ENCODE assay signal across 8 cellular contexts in the genomic region with DNA sequence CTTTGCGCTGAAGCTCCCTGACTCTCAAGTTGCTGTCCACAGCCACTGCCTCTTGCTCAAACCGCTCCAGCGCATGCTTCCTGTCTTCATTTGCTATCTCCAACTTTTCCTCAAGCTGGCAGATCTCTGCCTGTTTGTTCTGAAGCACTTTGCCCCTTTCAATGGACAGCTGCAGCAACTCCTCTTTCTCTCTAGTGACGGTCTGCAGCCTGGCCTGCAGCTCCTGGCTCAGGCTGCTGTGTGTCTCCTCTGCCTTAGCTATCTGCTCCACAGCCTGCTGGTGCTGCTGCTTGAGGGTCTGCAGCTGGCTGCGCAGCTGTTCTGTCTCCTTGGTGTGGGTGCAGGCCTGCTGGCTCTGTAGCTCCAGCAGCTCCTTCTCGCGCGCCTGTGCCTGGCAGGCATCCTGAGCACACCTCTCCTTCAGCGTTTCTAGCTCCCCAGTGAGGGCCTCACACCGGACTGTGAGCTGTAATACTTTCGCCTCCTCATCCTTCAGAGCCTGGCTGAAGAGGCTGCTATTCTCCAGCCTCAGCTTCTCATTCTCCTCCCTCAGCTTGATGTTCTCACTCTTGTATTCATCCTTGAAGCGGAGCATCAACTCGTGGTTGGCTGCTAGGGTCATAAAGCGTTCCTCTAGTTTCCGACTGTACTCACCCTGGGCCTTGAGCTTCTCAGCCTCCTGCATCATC. TPM values are rescaled to one million over a fixed set of nuclear protein-coding genes. Genes with fewer than 3 reads are reported as not detected.
DNase-seq lines count a peak whose midpoint lies in the region; TF ChIP-seq lines count a peak whose summit lies in the region.
"Had no signal": no experiment of that assay in that cellular context is flagged by ENCODE, and none has a peak within 500 bp of the region (broad histone marks: within the 10 kb centered on the region; RNA-seq: fewer than 3 reads in every experiment).

No MANE protein-coding gene starts in this region.

- peaks cover 2 to 15% of the 10 kb centered on the region in 2 experiments for H3K4me1 Mint-ChIP-seq in H9

- H3K4ac ChIP-seq in H9 (ENCODE audit: low read depth, low read length) = no peak overlapping the region

- no peak overlapping the region for H3T11ph ChIP-seq in H9 (ENCODE audit: low read length)

- H3K23me2 ChIP-seq in H9 (ENCODE audit: insufficient read length, low read depth, low read length, poor library complexity, severe bottlenecking) = no peaks in the 10 kb centered on the region

- no peaks in the 10 kb centered on the region; the same call in 1 of the 2 replicates for H3K27me3 ChIP-seq in H9 (ENCODE audit: insufficient read depth, low read length)
- H3K27me3 ChIP-seq in dorsolateral prefrontal cortex = no peaks in the 10 kb centered on the region
- no peaks in the 10 kb centered on the region for H3K27me3 ChIP-seq in Karpas-422 (ENCODE audit: low read length)

- no peak overlapping the region for H2AFZ ChIP-seq in H9 (ENCODE audit: low read length)
- H2AFZ ChIP-seq in Karpas-422 (ENCODE audit: low read length) = no peak overlapping the region

- H3K79me1 ChIP-seq in H9 (ENCODE audit: insufficient read depth, low read depth, low read length, poor library complexity, severe bottlenecking) = no peaks in the 10 kb centered on the region

- H3K79me2 ChIP-seq in H9 (ENCODE audit: insufficient read depth, low read length) (no peaks in the 10 kb centered on the region), Karpas-422 (ENCODE audit: low read length) (no peaks in the 10 kb centered on the region)

- no peak overlapping the region; a peak in 1 of 7 replicates for H3K27ac Mint-ChIP-seq in H9

- WGBS in H9 (ENCODE audit: extremely low coverage, insufficient read length, low lambda C conversion rate) = no CpG with 5 or more reads among the region's 15 CpGs

- no peak overlapping the region for H4K5ac ChIP-seq in H9 (ENCODE audit: insufficient read length, low read depth, low read length)

- H3K14ac ChIP-seq in H9 (ENCODE audit: insufficient read depth, low read length) = no peak overlapping the region

- H3K9me3 Mint-ChIP-seq in H9 = no peaks in the 10 kb centered on the region

- TF ChIP-seq CTCF in H9 (conservative IDR thresholded peaks at IDR 0.05) = no peak
- no peak for TF ChIP-seq CTCF in dorsolateral prefrontal cortex (IDR thresholded peaks at IDR 0.05 in 54 of 56, conservative IDR thresholded peaks at IDR 0.05 in 2 of 56; ENCODE audit: low read depth in 1 of 56, partially characterized antibody in 56 of 56)

- no peak overlapping the region for H2BK15ac ChIP-seq in H9 (ENCODE audit: low read depth, low read length)

- no peak overlapping the region for H3K56ac ChIP-seq in H9 (ENCODE audit: insufficient read length, low read depth, low read length)

- H3K4me3 ChIP-seq in dorsolateral prefrontal cortex = peak overlapping the region; percentile 23 to 73 (median 54)
- no peak overlapping the region for H3K4me3 ChIP-seq in Karpas-422 (ENCODE audit: low read length)

- H3K9me3 ChIP-seq in H9 (ENCODE audit: control insufficient read depth, low read depth, low read length) (no peaks in the 10 kb centered on the region), Karpas-422 (ENCODE audit: low read length) (no peaks in the 10 kb centered on the region)

- intact Hi-C loops in dorsolateral prefrontal cortex (cut with DNase I) (loop anchor here in 1 of 2 donors (10.0 kb wide), 1 partner anchor 560 kb away; the partner anchor contains the start of gene EED), posterior vena cava (cut with DNase I) (no loop called here)

- no peaks in the 10 kb centered on the region for H3K36me3 ChIP-seq in Karpas-422 (ENCODE audit: insufficient read depth, low read length)

- no peak overlapping the region for H2BK12ac ChIP-seq in H9 (ENCODE audit: insufficient read length, low read depth, low read length)

- no peak overlapping the region for H3K9ac ChIP-seq in H9 (ENCODE audit: extremely low read depth, insufficient read length, low read length)
- H3K9ac ChIP-seq in Karpas-422 (ENCODE audit: low read length) = no peak overlapping the region

- H4K20me1 ChIP-seq in H9 (ENCODE audit: control insufficient read depth, insufficient read depth, insufficient read length) (no peaks in the 10 kb centered on the region), Karpas-422 (ENCODE audit: insufficient read depth, low read depth, low read length) (no peaks in the 10 kb centered on the region)

- no peaks in the 10 kb centered on the region for H3K36me3 Mint-ChIP-seq in H9 (ENCODE audit: insufficient read depth in 1 of 3, low read depth in 3 of 3)

- H2BK5ac ChIP-seq in H9 (ENCODE audit: insufficient read length, low read length) = no peak overlapping the region

- H2AK5ac ChIP-seq in H9 (ENCODE audit: insufficient read length, low read length) = no peak overlapping the region

- no peak overlapping the region for H2BK120ac ChIP-seq in H9 (ENCODE audit: low read depth, low read length, poor library complexity, severe bottlenecking)

- H3K4me2 ChIP-seq in H9 (ENCODE audit: insufficient read depth, insufficient read length, low read length) (no peak overlapping the region), Karpas-422 (ENCODE audit: low read depth, low read length, poor library complexity, severe bottlenecking) (no peak overlapping the region)

- H3K23ac ChIP-seq in H9 (ENCODE audit: insufficient read length, low read depth, low read length) = no peak overlapping the region

- no peak overlapping the region for H4K91ac ChIP-seq in H9 (ENCODE audit: insufficient read length, low read depth, low read length)

- peaks cover 5% of the 10 kb centered on the region; the same call in 1 of the 2 replicates for H3K4me1 ChIP-seq in H9 (ENCODE audit: insufficient read depth, low read length)
- H3K4me1 ChIP-seq in Karpas-422 (ENCODE audit: low read length) = peaks cover 32% of the 10 kb centered on the region

- H3K9me2 ChIP-seq in Karpas-422 (replicated peaks; ENCODE audit: insufficient read depth, low read length) = no peaks in the 10 kb centered on the region

- no peak overlapping the region for H2BK20ac ChIP-seq in H9 (ENCODE audit: low read depth, low read length, poor library complexity, severe bottlenecking)

- H4K8ac ChIP-seq in H9 (replicated peaks; ENCODE audit: insufficient read length, low read depth, low read length) = no peak overlapping the region

- peak; percentile 32 for DNase-seq in H9
- peak in 4 of 10 donors; percentile 12 to 52 (median 42) for DNase-seq in dorsolateral prefrontal cortex
- peak; percentile 74 for DNase-seq in posterior vena cava (ENCODE audit: low spot score)
- DNase-seq in epidermal melanocyte (ENCODE audit: insufficient read length, low spot score) = no peak
- DNase-seq in Karpas-422 = no peak
- no peak for DNase-seq in KG1 (lab: John Stamatoyannopoulos, UW)
- DNase-seq: effector memory CD4-positive, alpha-beta T cell; stimulated activated CD4-positive, alpha-beta T cell treated with anti-CD3 and anti-CD28 coated beads, Interleukin-4, amount 100 ng/mL, for 24 hours had no signal

- no peaks in the 10 kb centered on the region; the same call in 1 of the 2 replicates for H3K27me3 Mint-ChIP-seq in H9 (ENCODE audit: low read depth)

- H3K27ac ChIP-seq in H9 (ENCODE audit: insufficient read length, low read depth, low read length) (no peak overlapping the region), dorsolateral prefrontal cortex (peak overlapping the region in 52 of 59 donors; percentile 17 to 85 (median 68)), Karpas-422 (ENCODE audit: low read length) (no peak overlapping the region)

- no peak overlapping the region for H3K18ac ChIP-seq in H9 (ENCODE audit: insufficient read length, low read depth, low read length)

- H3K4me3 Mint-ChIP-seq in H9 = no peak overlapping the region

RNA-seq across cellular contexts. Expression of gene CCDC89, which starts 0.7 kb away (rescaled TPM):
- total RNA-seq in H9 (2021) (not detected in 2 replicates), dorsolateral prefrontal cortex (1 to 10 TPM in 113 of 120 experiments, under 1 TPM in 7; 0.56 to 3.8 (median 1.9) TPM), posterior vena cava (1 to 10 TPM; 1.3 to 2.5 TPM)
- 0.37 and 0.40 TPM in 2 replicates for total RNA-seq in Karpas-422 (2014; rRNA removed; shearing (Covaris generic); ENCODE audit: low replicate concordance)

RNA-seq across cellular contexts. Expression of gene CREBZF, which starts 20.3 kb away (rescaled TPM):
- 50.2 and 52.5 TPM in 2 replicates for total RNA-seq in H9 (2021)
- total RNA-seq in dorsolateral prefrontal cortex = 10 to 100 TPM; 41.8 to 87.2 (median 58.4) TPM
- total RNA-seq in posterior vena cava = 10 to 100 TPM; 31.7 to 34.5 TPM
- total RNA-seq in Karpas-422 (2014; rRNA removed; shearing (Covaris generic); ENCODE audit: low replicate concordance) = 230 and 297 TPM in 2 replicates

RNA-seq across cellular contexts. Expression of gene TMEM126A, which starts 37.5 kb away (rescaled TPM):
- 28.0 and 35.2 TPM in 2 replicates for total RNA-seq in H9 (2021)
- 10 to 100 TPM; 17.2 to 40.6 (median 27.3) TPM for total RNA-seq in dorsolateral prefrontal cortex
- 10 to 100 TPM; 29.6 to 30.2 TPM for total RNA-seq in posterior vena cava
- 29.3 and 77.2 TPM in 2 replicates for total RNA-seq in Karpas-422 (2014; rRNA removed; shearing (Covaris generic); ENCODE audit: low replicate concordance)

RNA-seq across cellular contexts. Expression of gene TMEM126B, which starts 56.9 kb away (rescaled TPM):
- total RNA-seq in H9 (2021) (72.8 and 74.0 TPM in 2 replicates), dorsolateral prefrontal cortex (10 to 100 TPM; 33.6 to 78.5 (median 56.3) TPM), posterior vena cava (10 to 100 TPM; 55.1 to 59.5 TPM)
- 92.1 and 188 TPM in 2 replicates for total RNA-seq in Karpas-422 (2014; rRNA removed; shearing (Covaris generic); ENCODE audit: low replicate concordance)

RNA-seq across cellular contexts. Expression of gene DLG2, which starts 58.1 kb away (rescaled TPM):
- total RNA-seq in H9 (2021) = 8.0 and 8.2 TPM in 2 replicates
- total RNA-seq in dorsolateral prefrontal cortex = 100 to 1,000 TPM; 153 to 378 (median 318) TPM
- 10 to 100 TPM; 17.2 to 20.5 TPM for total RNA-seq in posterior vena cava
- total RNA-seq in Karpas-422 (2014; rRNA removed; shearing (Covaris generic); ENCODE audit: low replicate concordance) = 2.7 and 6.9 TPM in 2 replicates

Comparison
In these comparisons a context has a peak if more than half of its experiments do, and no peak if none do; other contexts are left out.
1. DNase-seq: peak in H9 (single experiment) and posterior vena cava (single experiment); none in epidermal melanocyte (single experiment), Karpas-422 (single experiment) and KG1 (single experiment).
2. H3K27ac ChIP-seq: peak in dorsolateral prefrontal cortex (52 of 59); none in H9 (single experiment) and Karpas-422 (single experiment).